8 cellular contexts compared by ENCODE assay signal in genomic region chr3:39980781-39981180, GRCh38.
"Had no signal": no experiment of that assay in that cellular context is flagged by ENCODE, and none has a peak within 500 bp of the region (broad histone marks: within the 10 kb centered on the region; RNA-seq: fewer than 3 reads in every experiment).

No MANE protein-coding gene starts in this region.

- H3K4me2 ChIP-seq: KMS-11 had no signal

- FAIRE-seq: H54, HTR-8/SVneo had no signal

- H3K27ac ChIP-seq: GM23248, KMS-11 had no signal

- H3K9ac ChIP-seq: GM23248, KMS-11 had no signal

- DNase-seq: GM23248, GOT3, H9, HCEC 1CT, KBM-7 had no signal

- H3K4me3 ChIP-seq: GM23248 had no signal

- H2AFZ ChIP-seq: GM23248 had no signal
